9 cellular contexts compared by ENCODE assay signal in the genomic region with DNA sequence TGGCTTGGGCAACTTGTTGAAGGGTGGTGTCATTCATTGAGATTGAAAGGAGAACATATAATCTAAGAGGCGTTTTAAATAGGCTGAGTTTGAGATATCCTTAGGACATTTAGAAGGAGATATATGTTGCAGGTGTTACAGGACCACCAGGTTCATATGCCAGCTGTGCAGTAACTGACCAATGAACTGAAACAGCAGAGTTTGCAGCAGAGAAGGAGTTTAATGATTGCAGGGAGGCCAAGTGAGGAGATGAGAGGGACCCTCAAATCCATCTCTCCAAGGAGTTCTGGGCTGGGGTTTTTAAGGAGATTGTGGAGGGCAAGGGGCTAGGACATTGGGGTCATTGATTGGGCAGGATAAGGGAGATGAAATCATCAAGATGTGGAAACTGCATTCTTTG.
"Had no signal": no experiment of that assay in that cellular context is flagged by ENCODE, and none has a peak within 500 bp of the region (broad histone marks: within the 10 kb centered on the region; RNA-seq: fewer than 3 reads in every experiment).

No MANE protein-coding gene starts in this region.

- ATAC-seq: HepG2 had no signal

- DNase-seq: IMR-90, Karpas-422, KBM-7, KG1 had no signal

- H3K4me2 ChIP-seq: KMS-11 had no signal

- H3K27ac ChIP-seq: HL-60, KMS-11 had no signal

- H3K27ac Mint-ChIP-seq: IgD-negative memory B cell had no signal

- FAIRE-seq: HepG2, HTR-8/SVneo had no signal

- H3K9ac ChIP-seq: KMS-11 had no signal

- H3K4me1 Mint-ChIP-seq: IgD-negative memory B cell had no signal
